In genomic region chr4:151235373-151235772, GRCh38 we compare ENCODE assay signal across 11 cellular contexts. TPM values are rescaled to one million over a fixed set of nuclear protein-coding genes. Genes with fewer than 3 reads are reported as not detected.
"Had no signal": no experiment of that assay in that cellular context is flagged by ENCODE, and none has a peak within 500 bp of the region (broad histone marks: within the 10 kb centered on the region; RNA-seq: fewer than 3 reads in every experiment).

No MANE protein-coding gene starts in this region.

RNA-seq across cellular contexts. Expression of gene PRSS48, which starts 41.6 kb away (rescaled TPM):
- total RNA-seq: OCI-LY7, PC-3, PC-9, Peyer's patch, Right ventricle myocardium inferior, Right ventricle myocardium superior, RPMI7951, SJCRH30, SJSA1, SK-MEL-5 had no signal
- polyA plus RNA-seq: SK-N-SH had no signal
